22 cellular contexts compared by ENCODE assay signal in the genomic region with DNA sequence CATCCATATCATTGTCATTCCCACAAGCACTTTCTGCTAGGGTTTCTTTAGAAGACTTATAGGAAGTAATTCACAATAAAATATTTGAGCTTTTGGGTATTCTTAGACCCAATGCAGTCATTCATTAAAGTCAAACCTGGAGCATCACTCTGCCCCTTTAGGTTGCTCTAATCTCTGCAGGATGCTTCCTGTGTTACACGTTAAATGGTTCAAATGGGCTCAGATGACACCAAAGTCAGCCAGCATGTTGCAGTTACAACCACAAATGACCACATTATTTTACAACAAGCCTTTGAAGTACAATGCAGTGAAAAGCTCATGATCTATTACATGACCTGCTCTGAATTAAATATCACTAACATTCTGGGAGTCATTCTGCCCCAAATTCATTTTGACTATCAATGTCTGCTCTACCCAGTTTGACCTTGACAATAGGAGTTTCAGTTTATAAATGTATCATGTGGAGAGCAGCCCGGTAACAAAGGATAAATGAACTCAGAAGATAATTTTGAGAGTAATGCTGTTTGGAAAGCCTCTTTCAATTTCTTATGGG.
"Had no signal": no experiment of that assay in that cellular context is flagged by ENCODE, and none has a peak within 500 bp of the region (broad histone marks: within the 10 kb centered on the region; RNA-seq: fewer than 3 reads in every experiment).

No MANE protein-coding gene starts in this region.

- ATAC-seq: activated CD4-positive, alpha-beta T cell treated with anti-CD3 and anti-CD28 coated beads for 36 hours; foreskin keratinocyte; naive thymus-derived CD8-positive, alpha-beta T cell; pancreas; psoas muscle had no signal

- H3K4me3 Mint-ChIP-seq: activated B cell treated with CpG ODN at 0.5 μM for 24 hours; activated CD4-positive, alpha-beta T cell treated with anti-CD3 and anti-CD28 coated beads for 36 hours; activated naive CD4-positive, alpha-beta T cell treated with anti-CD3 and anti-CD28 coated beads, Interleukin-2, amount 10 ng/mL, durations not matched to agents 7 days and 5 days; brain; mesothelial cell of epicardium; naive thymus-derived CD8-positive, alpha-beta T cell; stimulated activated naive CD8-positive, alpha-beta T cell treated with anti-CD3 and anti-CD28 coated beads, Interleukin-15, Interleukin-2, amounts not matched to agents 100 ng/mL and 50 ng/mL, for 24 hours had no signal

- H3K27ac Mint-ChIP-seq: activated B cell treated with CpG ODN at 0.5 μM for 24 hours; activated CD4-positive, alpha-beta T cell treated with anti-CD3 and anti-CD28 coated beads for 36 hours; activated naive CD4-positive, alpha-beta T cell treated with anti-CD3 and anti-CD28 coated beads, Interleukin-2, amount 10 ng/mL, durations not matched to agents 7 days and 5 days; brain; mesothelial cell of epicardium; naive thymus-derived CD8-positive, alpha-beta T cell; stimulated activated naive CD8-positive, alpha-beta T cell treated with anti-CD3 and anti-CD28 coated beads, Interleukin-15, Interleukin-2, amounts not matched to agents 100 ng/mL and 50 ng/mL, for 24 hours had no signal

- H3K4me3 ChIP-seq: left ventricle myocardium inferior, pancreas, psoas muscle, right atrium auricular region, tibial artery had no signal

- H3K4me1 Mint-ChIP-seq: activated B cell treated with CpG ODN at 0.5 μM for 24 hours; activated CD4-positive, alpha-beta T cell treated with anti-CD3 and anti-CD28 coated beads for 36 hours; activated naive CD4-positive, alpha-beta T cell treated with anti-CD3 and anti-CD28 coated beads, Interleukin-2, amount 10 ng/mL, durations not matched to agents 7 days and 5 days; naive thymus-derived CD8-positive, alpha-beta T cell had no signal

- H3K27me3 ChIP-seq: foreskin keratinocyte, pancreas, right atrium auricular region, tibial artery had no signal

- H3K27me3 Mint-ChIP-seq: activated B cell treated with CpG ODN at 0.5 μM for 24 hours; activated CD4-positive, alpha-beta T cell treated with anti-CD3 and anti-CD28 coated beads for 36 hours; activated naive CD4-positive, alpha-beta T cell treated with anti-CD3 and anti-CD28 coated beads, Interleukin-2, amount 10 ng/mL, durations not matched to agents 7 days and 5 days; brain; naive thymus-derived CD8-positive, alpha-beta T cell; stimulated activated naive CD8-positive, alpha-beta T cell treated with anti-CD3 and anti-CD28 coated beads, Interleukin-15, Interleukin-2, amounts not matched to agents 100 ng/mL and 50 ng/mL, for 24 hours had no signal

- H3K27ac ChIP-seq: foreskin keratinocyte, left ventricle myocardium inferior, pancreas, psoas muscle, right atrium auricular region, tibial artery had no signal

- H3K9me3 Mint-ChIP-seq: activated B cell treated with CpG ODN at 0.5 μM for 24 hours; activated naive CD4-positive, alpha-beta T cell treated with anti-CD3 and anti-CD28 coated beads, Interleukin-2, amount 10 ng/mL, durations not matched to agents 7 days and 5 days; brain; naive thymus-derived CD8-positive, alpha-beta T cell; stimulated activated naive CD8-positive, alpha-beta T cell treated with anti-CD3 and anti-CD28 coated beads, Interleukin-15, Interleukin-2, amounts not matched to agents 100 ng/mL and 50 ng/mL, for 24 hours had no signal

- H3K36me3 Mint-ChIP-seq: activated naive CD4-positive, alpha-beta T cell treated with anti-CD3 and anti-CD28 coated beads, Interleukin-2, amount 10 ng/mL, durations not matched to agents 7 days and 5 days; naive thymus-derived CD8-positive, alpha-beta T cell had no signal

- DNase-seq: activated B cell treated with CpG ODN at 0.5 μM for 24 hours; activated CD4-positive, alpha-beta T cell treated with anti-CD3 and anti-CD28 coated beads for 36 hours; activated CD4-positive, alpha-beta T cell treated with anti-CD3 and anti-CD28 coated beads, Interleukin-2, amount 50 U/mL, for 4 hours; activated CD8-positive, alpha-beta memory T cell treated with anti-CD3 and anti-CD28 coated beads, Interleukin-2, amount 50 U/mL, for 48 hours; activated effector memory CD4-positive, alpha-beta T cell treated with anti-CD3 and anti-CD28 coated beads, Interleukin-2, amount 50 U/mL, for 16 hours; activated naive CD4-positive, alpha-beta T cell treated with anti-CD3 and anti-CD28 coated beads, Interleukin-2, amount 10 ng/mL, durations not matched to agents 7 days and 5 days; activated T-cell treated with anti-CD3 and anti-CD28 coated beads, Interleukin-2, amount 50 U/mL, for 48 hours; aorta; effector CD4-positive, alpha-beta T cell; foreskin keratinocyte; kidney glomerular epithelial cell; left ventricle myocardium inferior; naive thymus-derived CD8-positive, alpha-beta T cell; pancreas; psoas muscle; stimulated activated CD4-positive, alpha-beta T cell treated with anti-CD3 and anti-CD28 coated beads, Interleukin-4, amount 100 ng/mL, for 24 hours; T-helper 1 cell; tibial artery had no signal
